Comparison of ENCODE assay signal across 19 cellular contexts in the genomic region with DNA sequence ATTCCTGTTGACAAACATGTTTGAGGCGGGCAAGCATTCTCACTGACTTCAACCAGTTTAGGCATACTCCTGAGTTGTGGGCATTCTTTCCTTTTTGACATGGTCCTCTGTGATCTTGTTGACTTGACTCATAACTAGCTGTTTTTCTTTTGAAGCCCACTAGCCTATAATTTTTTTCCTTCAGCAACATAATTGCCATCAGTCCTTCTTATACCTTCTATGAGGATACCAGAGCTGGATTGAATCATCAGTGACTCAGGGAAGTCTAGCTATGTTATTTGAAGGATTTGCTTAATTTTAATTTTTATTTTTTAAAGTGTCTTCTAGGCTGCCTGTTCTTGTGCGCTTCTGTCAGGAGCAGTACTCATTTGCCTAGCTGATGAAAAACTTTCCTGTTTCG.
DNase-seq lines count a peak whose midpoint lies in the region; TF ChIP-seq lines count a peak whose summit lies in the region.
"Had no signal": no experiment of that assay in that cellular context is flagged by ENCODE, and none has a peak within 500 bp of the region (broad histone marks: within the 10 kb centered on the region; RNA-seq: fewer than 3 reads in every experiment).

No MANE protein-coding gene starts in this region.

- dilution Hi-C loops in mammary epithelial cell (cut with HindIII; ENCODE audit: low sequenced_read_pairs): no loop called here

- DNase-seq in LHCN-M2 (ENCODE audit: low read depth) (peak; percentile 80), mammary epithelial cell (peak; percentile 61), hepatocyte (ENCODE audit: low spot score) (no peak), tibial artery (no peak), anterior cingulate cortex (lab: John Stamatoyannopoulos, UW) (no peak), GF-D8 (lab: John Stamatoyannopoulos, UW) (no peak), Peyer's patch (no peak)
- no peak for DNase-seq in activated naive CD4-positive, alpha-beta T cell treated with anti-CD3 and anti-CD28 coated beads, Interleukin-2, amount 50 U/mL, for 16 hours
- DNase-seq: activated B cell treated with CpG ODN at 0.5 μM for 24 hours; activated naive CD4-positive, alpha-beta T cell treated with anti-CD3 and anti-CD28 coated beads for 36 hours; CD4-positive, alpha-beta memory T cell; cerebellar nuclear complex; erythroblast; left ventricle myocardium superior; naive B cell; NCI-H1092 treated with DMSO at 0.1 percent for 48 hours; stimulated activated CD4-positive, alpha-beta T cell treated with anti-CD3 and anti-CD28 coated beads, Interleukin-2, amount 100 ng/mL, for 24 hours; stimulated activated CD8-positive, alpha-beta memory T cell treated with anti-CD3 and anti-CD28 coated beads, Interleukin-4, amount 100 ng/mL, for 48 hours; upper lobe of left lung had no signal

- H2AFZ ChIP-seq in mammary epithelial cell (ENCODE audit: low read depth, low read length) (no peak overlapping the region), hepatocyte (no peak overlapping the region)

- H4K20me1 ChIP-seq in mammary epithelial cell (ENCODE audit: insufficient read depth, low read length) (no peaks in the 10 kb centered on the region), hepatocyte (ENCODE audit: insufficient read depth, poor library complexity, severe bottlenecking) (no peaks in the 10 kb centered on the region)

- WGBS in mammary epithelial cell (ENCODE audit: low coverage, missing lambda C conversion rate): 93% methylated on average over 3 of the region's 3 CpGs
- WGBS in hepatocyte (ENCODE audit: low lambda C conversion rate, missing lambda C conversion rate): 97% methylated on average over 3 of the region's 3 CpGs

- no peaks in the 10 kb centered on the region for H3K9me2 ChIP-seq in hepatocyte (replicated peaks; ENCODE audit: insufficient read depth)

- H3K9me3 ChIP-seq in mammary epithelial cell (replicated peaks; ENCODE audit: insufficient read depth, low read length): no peaks in the 10 kb centered on the region
- no peaks in the 10 kb centered on the region for H3K9me3 ChIP-seq in hepatocyte (ENCODE audit: low read depth)
- no peaks in the 10 kb centered on the region for H3K9me3 ChIP-seq in tibial artery
- H3K9me3 ChIP-seq in Peyer's patch: no peaks in the 10 kb centered on the region
- H3K9me3 ChIP-seq: upper lobe of left lung had no signal

- H3K79me2 ChIP-seq in mammary epithelial cell (ENCODE audit: insufficient read depth, low read length) (no peaks in the 10 kb centered on the region), hepatocyte (no peaks in the 10 kb centered on the region)

- in situ Hi-C loops in mammary epithelial cell (cut with MboI; ENCODE audit: low sequenced_read_pairs in 2 of 2): no loop called here

- TF ChIP-seq POLR2A in Peyer's patch (IDR thresholded peaks at IDR 0.05): no peak

- peak overlapping the region; percentile 82 for H3K4me2 ChIP-seq in mammary epithelial cell (ENCODE audit: insufficient read depth, low read depth, low read length)
- H3K4me2 ChIP-seq in hepatocyte: no peak overlapping the region

- peaks cover 46% of the 10 kb centered on the region for H3K4me1 ChIP-seq in mammary epithelial cell (ENCODE audit: insufficient read depth, low read length)
- H3K4me1 ChIP-seq in hepatocyte (ENCODE audit: insufficient read depth): peaks cover 34% of the 10 kb centered on the region
- peaks cover 0 to 91% (median 64%) of the 10 kb centered on the region in 4 donors for H3K4me1 ChIP-seq in tibial artery
- H3K4me1 ChIP-seq in Peyer's patch: no peaks in the 10 kb centered on the region

- H3K36me3 ChIP-seq in mammary epithelial cell (ENCODE audit: insufficient read depth, low read length) (no peaks in the 10 kb centered on the region), hepatocyte (replicated peaks; ENCODE audit: insufficient read depth, low read depth) (no peaks in the 10 kb centered on the region), tibial artery (no peaks in the 10 kb centered on the region), Peyer's patch (peaks cover 0 to 16% (median 0%) of the 10 kb centered on the region in 3 donors)

- H3K27ac ChIP-seq in mammary epithelial cell (ENCODE audit: insufficient read depth, low read depth, low read length): peak overlapping the region; percentile 98
- peak overlapping the region; percentile 65 for H3K27ac ChIP-seq in hepatocyte
- peak overlapping the region; percentile 75 to 81 for H3K27ac ChIP-seq in tibial artery
- H3K27ac ChIP-seq in Peyer's patch: no peak overlapping the region
- H3K27ac ChIP-seq: upper lobe of left lung had no signal

- H3K4me3 ChIP-seq in mammary epithelial cell (replicated peaks in 1 of 3; ENCODE audit: insufficient read depth in 1 of 3, low read depth in 2 of 3, low read length in 3 of 3): no peak overlapping the region
- H3K4me3 ChIP-seq in hepatocyte: no peak overlapping the region
- H3K4me3 ChIP-seq in tibial artery: no peak overlapping the region
- no peak overlapping the region for H3K4me3 ChIP-seq in Peyer's patch
- H3K4me3 ChIP-seq: upper lobe of left lung had no signal

- TF ChIP-seq CTCF in mammary epithelial cell (conservative IDR thresholded peaks at IDR 0.05 in 1 of 2, IDR thresholded peaks at IDR 0.05 in 1 of 2; ENCODE audit: extremely low read depth in 1 of 2, insufficient read depth in 1 of 2, low read depth in 1 of 2, low read length in 2 of 2) (no peak), hepatocyte (IDR thresholded peaks at IDR 0.05; ENCODE audit: poor library complexity) (no peak), tibial artery (IDR thresholded peaks at IDR 0.05) (no peak), Peyer's patch (IDR thresholded peaks at IDR 0.05) (no peak)

- intact Hi-C loops in mammary epithelial cell (cut with micrococcal nuclease): no loop called here
- intact Hi-C loops in tibial artery (cut with DNase I; ENCODE audit: low total_unique reads): no loop called here

- CTCF ChIA-PET in mammary epithelial cell (lab: Charles Lee; ENCODE audit: low non-redundant PET): no interaction called here

- H3K27me3 ChIP-seq in mammary epithelial cell (ENCODE audit: insufficient read depth, low read length): no peaks in the 10 kb centered on the region
- no peaks in the 10 kb centered on the region for H3K27me3 ChIP-seq in hepatocyte
- no peaks in the 10 kb centered on the region for H3K27me3 ChIP-seq in tibial artery
- H3K27me3 ChIP-seq in Peyer's patch: no peaks in the 10 kb centered on the region
- H3K27me3 ChIP-seq: upper lobe of left lung had no signal

- H3K9ac ChIP-seq in mammary epithelial cell (ENCODE audit: insufficient read depth, low read length): no peak overlapping the region

- no TSS peak for BruUV-seq in mammary epithelial cell (replicated peaks; lab: Mats Ljungman, UMichigan)

Comparison
In these comparisons a context has a peak if more than half of its experiments do, and no peak if none do; other contexts are left out.
1. DNase-seq: peak in LHCN-M2 (single experiment) and mammary epithelial cell (single experiment); none in hepatocyte (single experiment), tibial artery (0 of 2), anterior cingulate cortex (0 of 58), GF-D8 (single experiment), activated naive CD4-positive, alpha-beta T cell treated with anti-CD3 and anti-CD28 coated beads, Interleukin-2, amount 50 U/mL, for 16 hours (single experiment) and Peyer's patch (0 of 3).
2. H3K27ac ChIP-seq: peak in mammary epithelial cell (single experiment), hepatocyte (single experiment) and tibial artery (2 of 2); none in Peyer's patch (0 of 4).